Comparison of ENCODE assay signal across 1 cellular context in genomic region chr6:169253745-169254238, GRCh38.
TF ChIP-seq lines count a peak whose summit lies in the region.

Gene THBS2 (minus strand): TSS chr6:169253846. CDS start chr6:169250784, 3,062 bp downstream.

TF ChIP-seq in WTC11, 78 proteins besides CTCF, POLR2A, EP300 and RAD21 (continued from another document):
- TF ChIP-seq ZNF532 (CRISPR knock-in tag; IDR thresholded peaks at IDR 0.05; ENCODE audit: borderline replicate concordance), result no peak
- no peak for TF ChIP-seq ZBTB21 (CRISPR knock-in tag; IDR thresholded peaks at IDR 0.05; ENCODE audit: borderline replicate concordance)
- no peak for TF ChIP-seq KAT7 (CRISPR knock-in tag; IDR thresholded peaks at IDR 0.05; ENCODE audit: borderline replicate concordance)
- TF ChIP-seq ZNF512 (CRISPR knock-in tag; IDR thresholded peaks at IDR 0.05; ENCODE audit: borderline replicate concordance), result no peak
- no peak for TF ChIP-seq TEAD1 (CRISPR knock-in tag; IDR thresholded peaks at IDR 0.05)
- TF ChIP-seq ARID4B (CRISPR knock-in tag; IDR thresholded peaks at IDR 0.05; ENCODE audit: borderline replicate concordance), result no peak
